Comparison of ENCODE assay signal across 1 cellular context in genomic region chr6:142945446-142946180, GRCh38.
TF ChIP-seq lines count a peak whose summit lies in the region.

No MANE protein-coding gene starts in this region.

TF ChIP-seq in HepG2, 621 proteins besides CTCF, POLR2A, EP300 and RAD21 (continued from another document and continues in another):
- TF ChIP-seq, protein P1, sequence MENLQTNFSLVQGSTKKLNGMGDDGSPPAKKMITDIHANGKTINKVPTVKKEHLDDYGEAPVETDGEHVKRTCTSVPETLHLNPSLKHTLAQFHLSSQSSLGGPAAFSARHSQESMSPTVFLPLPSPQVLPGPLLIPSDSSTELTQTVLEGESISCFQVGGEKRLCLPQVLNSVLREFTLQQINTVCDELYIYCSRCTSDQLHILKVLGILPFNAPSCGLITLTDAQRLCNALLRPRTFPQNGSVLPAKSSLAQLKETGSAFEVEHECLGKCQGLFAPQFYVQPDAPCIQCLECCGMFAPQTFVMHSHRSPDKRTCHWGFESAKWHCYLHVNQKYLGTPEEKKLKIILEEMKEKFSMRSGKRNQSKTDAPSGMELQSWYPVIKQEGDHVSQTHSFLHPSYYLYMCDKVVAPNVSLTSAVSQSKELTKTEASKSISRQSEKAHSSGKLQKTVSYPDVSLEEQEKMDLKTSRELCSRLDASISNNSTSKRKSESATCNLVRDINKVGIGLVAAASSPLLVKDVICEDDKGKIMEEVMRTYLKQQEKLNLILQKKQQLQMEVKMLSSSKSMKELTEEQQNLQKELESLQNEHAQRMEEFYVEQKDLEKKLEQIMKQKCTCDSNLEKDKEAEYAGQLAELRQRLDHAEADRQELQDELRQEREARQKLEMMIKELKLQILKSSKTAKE (CRISPR knock-in tag; IDR thresholded peaks at IDR 0.05; ENCODE audit: borderline replicate concordance), result 0 out of 2 replicates have a peak, but pooled peaks have one; percentile 11
- TF ChIP-seq, protein P2, sequence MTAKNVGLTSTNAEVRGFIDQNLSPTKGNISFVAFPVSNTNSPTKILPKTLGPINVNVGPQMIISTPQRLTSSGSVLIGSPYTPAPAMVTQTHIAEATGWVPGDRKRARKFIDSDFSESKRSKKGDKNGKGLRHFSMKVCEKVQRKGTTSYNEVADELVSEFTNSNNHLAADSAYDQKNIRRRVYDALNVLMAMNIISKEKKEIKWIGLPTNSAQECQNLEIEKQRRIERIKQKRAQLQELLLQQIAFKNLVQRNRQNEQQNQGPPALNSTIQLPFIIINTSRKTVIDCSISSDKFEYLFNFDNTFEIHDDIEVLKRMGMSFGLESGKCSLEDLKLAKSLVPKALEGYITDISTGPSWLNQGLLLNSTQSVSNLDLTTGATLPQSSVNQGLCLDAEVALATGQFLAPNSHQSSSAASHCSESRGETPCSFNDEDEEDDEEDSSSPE (CRISPR knock-in tag; IDR thresholded peaks at IDR 0.05), result peak; percentile 8; the same call in 1 of the 2 replicates
- TF ChIP-seq PATZ1 (CRISPR knock-in tag; IDR thresholded peaks at IDR 0.05) (0 out of 2 replicates have a peak, but pooled peaks have one; percentile 0), FIP1L1 (IDR thresholded peaks at IDR 0.05; ENCODE audit: borderline replicate concordance, insufficient read depth, low read depth, low read length) (no peak), ZNF484 (CRISPR knock-in tag; IDR thresholded peaks at IDR 0.05; ENCODE audit: borderline replicate concordance, low read depth) (no peak), PREB (CRISPR knock-in tag; IDR thresholded peaks at IDR 0.05) (no peak), HES4 (CRISPR knock-in tag; IDR thresholded peaks at IDR 0.05; ENCODE audit: borderline replicate concordance) (no peak), ZNF317 (CRISPR knock-in tag; IDR thresholded peaks at IDR 0.05) (no peak), KDM4B (CRISPR knock-in tag; IDR thresholded peaks at IDR 0.05) (no peak), GLI4 (CRISPR knock-in tag; IDR thresholded peaks at IDR 0.05; ENCODE audit: borderline replicate concordance) (0 out of 2 replicates have a peak, but pooled peaks have one; percentile 5), PLSCR1 (CRISPR knock-in tag; IDR thresholded peaks at IDR 0.05; ENCODE audit: borderline replicate concordance) (no peak), ZNF569 (CRISPR knock-in tag; IDR thresholded peaks at IDR 0.05; ENCODE audit: borderline replicate concordance) (no peak), ZNF850 (CRISPR knock-in tag; conservative IDR thresholded peaks at IDR 0.05) (0 out of 2 replicates have a peak, but pooled peaks have one; percentile 26), KAT2B (IDR thresholded peaks at IDR 0.05; ENCODE audit: borderline replicate concordance, low read depth, low read length) (no peak), BRD4 (CRISPR knock-in tag; IDR thresholded peaks at IDR 0.05) (no peak), ZMYM4 (CRISPR knock-in tag; IDR thresholded peaks at IDR 0.05) (no peak), DNMT1 (CRISPR knock-in tag; IDR thresholded peaks at IDR 0.05) (0 out of 2 replicates have a peak, but pooled peaks have one; percentile 42), ASH2L (IDR thresholded peaks at IDR 0.05; ENCODE audit: insufficient read length, low read depth, low read length) (no peak), ZNF687 (CRISPR knock-in tag; IDR thresholded peaks at IDR 0.05) (peak; percentile 23), KDM2A (CRISPR knock-in tag; IDR thresholded peaks at IDR 0.05; ENCODE audit: borderline replicate concordance, low read depth) (peak; percentile 8; the same call in 1 of the 2 replicates), ZNF670 (CRISPR knock-in tag; IDR thresholded peaks at IDR 0.05; ENCODE audit: borderline replicate concordance) (0 out of 2 replicates have a peak, but pooled peaks have one; percentile 55), RARA (CRISPR knock-in tag; IDR thresholded peaks at IDR 0.05) (no peak), ZKSCAN5 (CRISPR knock-in tag; IDR thresholded peaks at IDR 0.05) (peak; percentile 49; the same call in 1 of the 2 replicates), JUN (CRISPR knock-in tag; IDR thresholded peaks at IDR 0.05) (no peak), NBN (conservative IDR thresholded peaks at IDR 0.05) (no peak), HIVEP1 (CRISPR knock-in tag; IDR thresholded peaks at IDR 0.05) (peak; percentile 63), ZNF713 (CRISPR knock-in tag; IDR thresholded peaks at IDR 0.05) (no peak)
- TF ChIP-seq, protein P3, sequence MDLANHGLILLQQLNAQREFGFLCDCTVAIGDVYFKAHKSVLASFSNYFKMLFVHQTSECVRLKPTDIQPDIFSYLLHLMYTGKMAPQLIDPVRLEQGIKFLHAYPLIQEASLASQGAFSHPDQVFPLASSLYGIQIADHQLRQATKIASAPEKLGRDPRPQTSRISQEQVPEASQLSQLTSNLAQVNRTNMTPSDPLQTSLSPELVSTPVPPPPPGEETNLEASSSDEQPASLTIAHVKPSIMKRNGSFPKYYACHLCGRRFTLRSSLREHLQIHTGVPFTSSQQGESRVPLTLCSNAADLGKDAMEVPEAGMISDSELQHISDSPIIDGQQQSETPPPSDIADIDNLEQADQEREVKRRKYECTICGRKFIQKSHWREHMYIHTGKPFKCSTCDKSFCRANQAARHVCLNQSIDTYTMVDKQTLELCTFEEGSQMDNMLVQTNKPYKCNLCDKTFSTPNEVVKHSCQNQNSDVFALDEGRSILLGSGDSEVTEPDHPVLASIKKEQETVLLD (CRISPR knock-in tag; IDR thresholded peaks at IDR 0.05; ENCODE audit: low read depth), result peak; percentile 51
- TF ChIP-seq, protein P4, sequence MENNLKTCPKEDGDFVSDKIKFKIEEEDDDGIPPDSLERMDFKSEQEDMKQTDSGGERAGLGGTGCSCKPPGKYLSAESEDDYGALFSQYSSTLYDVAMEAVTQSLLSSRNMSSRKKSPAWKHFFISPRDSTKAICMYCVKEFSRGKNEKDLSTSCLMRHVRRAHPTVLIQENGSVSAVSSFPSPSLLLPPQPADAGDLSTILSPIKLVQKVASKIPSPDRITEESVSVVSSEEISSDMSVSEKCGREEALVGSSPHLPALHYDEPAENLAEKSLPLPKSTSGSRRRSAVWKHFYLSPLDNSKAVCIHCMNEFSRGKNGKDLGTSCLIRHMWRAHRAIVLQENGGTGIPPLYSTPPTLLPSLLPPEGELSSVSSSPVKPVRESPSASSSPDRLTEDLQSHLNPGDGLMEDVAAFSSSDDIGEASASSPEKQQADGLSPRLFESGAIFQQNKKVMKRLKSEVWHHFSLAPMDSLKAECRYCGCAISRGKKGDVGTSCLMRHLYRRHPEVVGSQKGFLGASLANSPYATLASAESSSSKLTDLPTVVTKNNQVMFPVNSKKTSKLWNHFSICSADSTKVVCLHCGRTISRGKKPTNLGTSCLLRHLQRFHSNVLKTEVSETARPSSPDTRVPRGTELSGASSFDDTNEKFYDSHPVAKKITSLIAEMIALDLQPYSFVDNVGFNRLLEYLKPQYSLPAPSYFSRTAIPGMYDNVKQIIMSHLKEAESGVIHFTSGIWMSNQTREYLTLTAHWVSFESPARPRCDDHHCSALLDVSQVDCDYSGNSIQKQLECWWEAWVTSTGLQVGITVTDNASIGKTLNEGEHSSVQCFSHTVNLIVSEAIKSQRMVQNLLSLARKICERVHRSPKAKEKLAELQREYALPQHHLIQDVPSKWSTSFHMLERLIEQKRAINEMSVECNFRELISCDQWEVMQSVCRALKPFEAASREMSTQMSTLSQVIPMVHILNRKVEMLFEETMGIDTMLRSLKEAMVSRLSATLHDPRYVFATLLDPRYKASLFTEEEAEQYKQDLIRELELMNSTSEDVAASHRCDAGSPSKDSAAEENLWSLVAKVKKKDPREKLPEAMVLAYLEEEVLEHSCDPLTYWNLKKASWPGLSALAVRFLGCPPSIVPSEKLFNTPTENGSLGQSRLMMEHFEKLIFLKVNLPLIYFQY (CRISPR knock-in tag; IDR thresholded peaks at IDR 0.05; ENCODE audit: borderline replicate concordance), result 0 out of 2 replicates have a peak, but pooled peaks have one; percentile 13
- TF ChIP-seq, protein P5, sequence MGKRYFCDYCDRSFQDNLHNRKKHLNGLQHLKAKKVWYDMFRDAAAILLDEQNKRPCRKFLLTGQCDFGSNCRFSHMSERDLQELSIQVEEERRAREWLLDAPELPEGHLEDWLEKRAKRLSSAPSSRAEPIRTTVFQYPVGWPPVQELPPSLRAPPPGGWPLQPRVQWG (CRISPR knock-in tag; IDR thresholded peaks at IDR 0.05; ENCODE audit: borderline replicate concordance, low read depth), result no peak
- TF ChIP-seq, protein P6, sequence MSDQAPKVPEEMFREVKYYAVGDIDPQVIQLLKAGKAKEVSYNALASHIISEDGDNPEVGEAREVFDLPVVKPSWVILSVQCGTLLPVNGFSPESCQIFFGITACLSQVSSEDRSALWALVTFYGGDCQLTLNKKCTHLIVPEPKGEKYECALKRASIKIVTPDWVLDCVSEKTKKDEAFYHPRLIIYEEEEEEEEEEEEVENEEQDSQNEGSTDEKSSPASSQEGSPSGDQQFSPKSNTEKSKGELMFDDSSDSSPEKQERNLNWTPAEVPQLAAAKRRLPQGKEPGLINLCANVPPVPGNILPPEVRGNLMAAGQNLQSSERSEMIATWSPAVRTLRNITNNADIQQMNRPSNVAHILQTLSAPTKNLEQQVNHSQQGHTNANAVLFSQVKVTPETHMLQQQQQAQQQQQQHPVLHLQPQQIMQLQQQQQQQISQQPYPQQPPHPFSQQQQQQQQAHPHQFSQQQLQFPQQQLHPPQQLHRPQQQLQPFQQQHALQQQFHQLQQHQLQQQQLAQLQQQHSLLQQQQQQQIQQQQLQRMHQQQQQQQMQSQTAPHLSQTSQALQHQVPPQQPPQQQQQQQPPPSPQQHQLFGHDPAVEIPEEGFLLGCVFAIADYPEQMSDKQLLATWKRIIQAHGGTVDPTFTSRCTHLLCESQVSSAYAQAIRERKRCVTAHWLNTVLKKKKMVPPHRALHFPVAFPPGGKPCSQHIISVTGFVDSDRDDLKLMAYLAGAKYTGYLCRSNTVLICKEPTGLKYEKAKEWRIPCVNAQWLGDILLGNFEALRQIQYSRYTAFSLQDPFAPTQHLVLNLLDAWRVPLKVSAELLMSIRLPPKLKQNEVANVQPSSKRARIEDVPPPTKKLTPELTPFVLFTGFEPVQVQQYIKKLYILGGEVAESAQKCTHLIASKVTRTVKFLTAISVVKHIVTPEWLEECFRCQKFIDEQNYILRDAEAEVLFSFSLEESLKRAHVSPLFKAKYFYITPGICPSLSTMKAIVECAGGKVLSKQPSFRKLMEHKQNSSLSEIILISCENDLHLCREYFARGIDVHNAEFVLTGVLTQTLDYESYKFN (CRISPR knock-in tag; conservative IDR thresholded peaks at IDR 0.05), result no peak
- TF ChIP-seq, protein P7, sequence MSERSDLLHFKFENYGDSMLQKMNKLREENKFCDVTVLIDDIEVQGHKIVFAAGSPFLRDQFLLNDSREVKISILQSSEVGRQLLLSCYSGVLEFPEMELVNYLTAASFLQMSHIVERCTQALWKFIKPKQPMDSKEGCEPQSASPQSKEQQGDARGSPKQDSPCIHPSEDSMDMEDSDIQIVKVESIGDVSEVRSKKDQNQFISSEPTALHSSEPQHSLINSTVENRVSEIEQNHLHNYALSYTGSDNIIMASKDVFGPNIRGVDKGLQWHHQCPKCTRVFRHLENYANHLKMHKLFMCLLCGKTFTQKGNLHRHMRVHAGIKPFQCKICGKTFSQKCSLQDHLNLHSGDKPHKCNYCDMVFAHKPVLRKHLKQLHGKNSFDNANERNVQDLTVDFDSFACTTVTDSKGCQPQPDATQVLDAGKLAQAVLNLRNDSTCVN (CRISPR knock-in tag; IDR thresholded peaks at IDR 0.05; ENCODE audit: borderline replicate concordance), result no peak
